Comparison of ENCODE assay signal across 18 cellular contexts in the genomic region with DNA sequence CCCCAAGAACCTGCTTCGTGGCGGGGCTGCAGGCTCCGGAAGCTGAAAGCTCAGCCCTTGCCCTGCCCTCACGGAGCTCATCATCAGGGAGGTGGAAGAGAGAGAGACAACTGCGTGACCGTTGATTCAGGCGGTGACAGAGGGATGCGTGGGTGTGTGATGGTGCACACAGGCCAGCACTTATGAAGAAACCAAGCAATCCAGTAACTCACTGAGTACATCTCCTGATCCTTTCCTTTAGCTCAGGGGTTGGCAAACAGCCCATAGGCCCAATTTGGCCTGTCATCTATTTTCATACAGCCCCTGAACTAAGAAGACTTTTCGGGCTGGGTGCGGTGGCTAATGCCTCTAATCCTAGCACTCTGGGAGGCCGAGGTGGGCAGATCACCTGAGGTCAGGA. TPM values are rescaled to one million over a fixed set of nuclear protein-coding genes. Genes with fewer than 3 reads are reported as not detected.
DNase-seq lines count a peak whose midpoint lies in the region; ATAC-seq and TF ChIP-seq lines count a peak whose summit lies in the region.
"Had no signal": no experiment of that assay in that cellular context is flagged by ENCODE, and none has a peak within 500 bp of the region (broad histone marks: within the 10 kb centered on the region; RNA-seq: fewer than 3 reads in every experiment).

No MANE protein-coding gene starts in this region.

- no peak overlapping the region for H2AK5ac ChIP-seq in mesenchymal stem cell (ENCODE audit: low read length, severe bottlenecking)

- H3K4me3 ChIP-seq in DND-41 (ENCODE audit: low read depth in 1 of 2, low read length in 2 of 2) (no peak overlapping the region), mesenchymal stem cell (ENCODE audit: insufficient read depth in 1 of 2, low read depth in 1 of 2, low read length in 2 of 2) (no peak overlapping the region)
- H3K4me3 ChIP-seq: GM23338, SJSA1 had no signal

- peak overlapping the region; percentile 77 for H4K91ac ChIP-seq in mesenchymal stem cell (ENCODE audit: low read length)

- H2AFZ ChIP-seq in DND-41 (ENCODE audit: low read depth, low read length) (no peak overlapping the region), mesenchymal stem cell (ENCODE audit: low read depth, low read length) (no peak overlapping the region)
- H2AFZ ChIP-seq: GM23338 had no signal

- WGBS in mesenchymal stem cell = 91% methylated on average over 11 of the region's 11 CpGs

- ATAC-seq in DND-41 (ENCODE audit: insufficient read depth, low read depth) (no peak), Right ventricle myocardium superior (ENCODE audit: poor library complexity) (peak; percentile 6)
- ATAC-seq: GM23338 had no signal

- H3K36me3 ChIP-seq in DND-41 (ENCODE audit: insufficient read depth, low read length) = peaks cover 43% of the 10 kb centered on the region
- no peaks in the 10 kb centered on the region for H3K36me3 ChIP-seq in mesenchymal stem cell (ENCODE audit: control insufficient read depth in 1 of 2, insufficient read depth in 2 of 2, low read depth in 1 of 2, low read length in 2 of 2)
- H3K36me3 ChIP-seq: BE2C, SJSA1 had no signal

- intact Hi-C loops in Right ventricle myocardium superior (cut with DNase I) = no loop called here

- H3K27me3 ChIP-seq in DND-41 (ENCODE audit: insufficient read depth, low read length, poor library complexity) (no peaks in the 10 kb centered on the region), mesenchymal stem cell (ENCODE audit: control insufficient read depth in 1 of 2, insufficient read depth in 1 of 2, low read length in 2 of 2) (peaks cover 46 to 86% of the 10 kb centered on the region in 2 experiments)
- H3K27me3 ChIP-seq: BE2C, SJSA1 had no signal

- H3K4ac ChIP-seq in mesenchymal stem cell (ENCODE audit: low read depth in 1 of 2, low read length in 2 of 2) = peak overlapping the region in 1 of 2 experiments; percentile 11

- peak overlapping the region; percentile 12 for H2BK15ac ChIP-seq in mesenchymal stem cell (ENCODE audit: low read depth, poor library complexity, severe bottlenecking)

- H2BK12ac ChIP-seq in mesenchymal stem cell (ENCODE audit: low read length in 2 of 2) = peak overlapping the region in 1 of 2 experiments; percentile 85

- H3K9me3 ChIP-seq in DND-41 (ENCODE audit: insufficient read depth, low read length, severe bottlenecking) (no peaks in the 10 kb centered on the region), mesenchymal stem cell (ENCODE audit: control insufficient read depth, low read length) (no peaks in the 10 kb centered on the region)
- H3K9me3 ChIP-seq: BE2C, SJSA1 had no signal

- H2BK120ac ChIP-seq in mesenchymal stem cell (ENCODE audit: low read depth, low read length) = no peak overlapping the region

- peak overlapping the region in 1 of 2 experiments; percentile 54 for H3K18ac ChIP-seq in mesenchymal stem cell (ENCODE audit: low read depth in 1 of 2, low read length in 2 of 2)

- H4K20me1 ChIP-seq in DND-41 (ENCODE audit: insufficient read depth, low read length) = no peaks in the 10 kb centered on the region

- DNase-seq in DND-41 = no peak
- DNase-seq in Right ventricle myocardium superior = no peak
- DNase-seq in mesenchymal stem cell = no peak
- no peak for DNase-seq in COR-L47 (lab: John Stamatoyannopoulos, UW)
- DNase-seq in cerebellar nuclear complex (lab: John Stamatoyannopoulos, UW) = no peak
- DNase-seq in NCI-H345 (lab: John Stamatoyannopoulos, UW) = no peak
- DNase-seq: BE2C; CD8-positive, alpha-beta memory T cell; DMS 273 treated with DMSO at 0.1 percent for 48 hours; MM.1S; NCI-H187; NCI-H774 had no signal

- TF ChIP-seq CTCF in DND-41 (IDR thresholded peaks at IDR 0.05; ENCODE audit: borderline replicate concordance, extremely low read depth, low read length, poor library complexity, severe bottlenecking) = no peak
- no peak for TF ChIP-seq CTCF in VCaP (conservative IDR thresholded peaks at IDR 0.05)

- H3K4me1 ChIP-seq in DND-41 (ENCODE audit: insufficient read depth, low read length) (no peaks in the 10 kb centered on the region), mesenchymal stem cell (ENCODE audit: control insufficient read depth, insufficient read depth, low read depth, low read length) (peaks cover 11% of the 10 kb centered on the region)

- no peak overlapping the region for H4K8ac ChIP-seq in mesenchymal stem cell (ENCODE audit: low read length)

- H3K27ac ChIP-seq in DND-41 (ENCODE audit: low read length) (peak overlapping the region; percentile 27; the same call in 1 of the 2 replicates), VCaP (peak overlapping the region; percentile 16; the same call in 1 of the 2 replicates), mesenchymal stem cell (ENCODE audit: low read length, poor library complexity, severe bottlenecking) (no peak overlapping the region)
- H3K27ac ChIP-seq: HL-60, KMS-11, SJSA1 had no signal

- no peak overlapping the region for H2BK5ac ChIP-seq in mesenchymal stem cell (ENCODE audit: low read depth, low read length, poor library complexity, severe bottlenecking)

- no peak overlapping the region for H3K23ac ChIP-seq in mesenchymal stem cell (ENCODE audit: low read length in 2 of 2)

- H3K14ac ChIP-seq in mesenchymal stem cell (ENCODE audit: low read length in 2 of 2) = peak overlapping the region in 1 of 2 experiments; percentile 44

- H3K79me2 ChIP-seq in DND-41 (ENCODE audit: insufficient read depth, low read length) = no peaks in the 10 kb centered on the region

- no peak overlapping the region for H3K9ac ChIP-seq in DND-41 (ENCODE audit: low read depth, low read length)
- no peak overlapping the region for H3K9ac ChIP-seq in mesenchymal stem cell (ENCODE audit: low read length)
- H3K9ac ChIP-seq: KMS-11 had no signal

- H3K4me2 ChIP-seq in DND-41 (ENCODE audit: insufficient read depth, low read length) (no peak overlapping the region), mesenchymal stem cell (ENCODE audit: low read length, poor library complexity, severe bottlenecking) (no peak overlapping the region)
- H3K4me2 ChIP-seq: GM23338, KMS-11 had no signal

- no peaks in the 10 kb centered on the region for H3K79me1 ChIP-seq in mesenchymal stem cell (replicated peaks; ENCODE audit: low read length, poor library complexity, severe bottlenecking)

RNA-seq across cellular contexts. Expression of gene TESC, which starts 49.9 kb away (rescaled TPM):
- 93.6 TPM for total RNA-seq in Right ventricle myocardium superior
- polyA plus RNA-seq in mesenchymal stem cell (2013, experiment 1 of 2) = 0.19 TPM
- 0.26 TPM for polyA plus RNA-seq in mesenchymal stem cell (2013, experiment 2 of 2)
- total RNA-seq: RPMI7951, SJSA1 had no signal
